8 cellular contexts compared by ENCODE assay signal in the genomic region with DNA sequence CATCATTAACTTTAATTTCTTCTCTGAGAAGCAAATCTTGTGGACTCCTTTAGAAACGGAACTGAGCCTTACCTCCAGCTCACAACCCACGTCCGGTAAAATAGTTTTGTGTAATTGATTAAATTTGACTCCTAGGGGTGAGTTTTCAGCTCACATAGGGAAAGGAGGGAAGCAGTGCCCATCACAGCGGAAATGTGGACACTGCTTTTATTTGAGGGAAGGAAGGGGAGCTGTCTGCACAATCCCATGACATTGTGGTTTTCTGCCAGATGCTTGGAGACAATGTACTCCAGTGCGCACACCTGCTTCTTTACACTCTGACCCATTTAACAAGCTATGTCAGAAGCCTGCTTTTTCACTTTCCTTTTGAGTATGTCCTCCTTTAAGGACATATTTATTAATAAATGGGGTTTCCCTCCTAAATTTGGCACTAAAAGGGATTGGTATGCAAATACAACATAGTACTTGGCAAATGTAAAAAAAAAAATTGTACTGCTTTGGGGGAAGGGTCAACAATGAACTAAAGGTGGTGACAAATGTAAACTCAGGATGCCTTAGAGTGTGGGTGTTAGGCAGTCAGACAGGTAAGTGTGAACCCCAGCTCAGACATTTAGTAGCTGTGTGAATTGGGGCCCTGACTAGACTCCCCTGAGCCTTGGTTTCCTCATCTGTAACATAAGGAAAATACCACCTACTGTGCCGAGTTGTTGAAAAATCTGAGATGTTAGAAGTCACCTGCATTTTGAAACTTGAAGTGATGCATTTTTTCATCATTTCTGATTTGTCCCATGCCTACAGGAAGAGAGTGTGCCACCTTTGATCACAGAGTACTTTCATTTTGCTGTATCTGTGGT.
A peak's percentile ranks its signal among the peaks of the same experiment; 100 is the strongest.
DNase-seq lines count a peak whose midpoint lies in the region; ATAC-seq, FAIRE-seq and TF ChIP-seq lines count a peak whose summit lies in the region.

No MANE protein-coding gene starts in this region.

- peak; percentile 50; the same call in 1 of the 2 replicates for TF ChIP-seq POLR2A in GM12891 (IDR thresholded peaks at IDR 0.05; ENCODE audit: low read depth, low read length)

- FAIRE-seq in GM12891 (lab: Jason Lieb, UNC) = peak; percentile 90

- ATAC-seq in GM21360 (IDR thresholded peaks at IDR 0.05; ENCODE audit: unreplicated experiment) (peak; percentile 68), HG03521 (IDR thresholded peaks at IDR 0.05; ENCODE audit: unreplicated experiment) (peak; percentile 45)
- peak; percentile 52 for ATAC-seq in stimulated activated naive CD8-positive, alpha-beta T cell treated with anti-CD3 and anti-CD28 coated beads, Interleukin-15, Interleukin-2, amounts not matched to agents 100 U/mL and 50 U/mL, for 24 hours

- DNase-seq in GM12891 (ENCODE audit: insufficient read length, low spot score) (no peak), SHP77 (lab: John Stamatoyannopoulos, UW) (no peak), GM03348 (ENCODE audit: low spot score) (no peak)
- peak; percentile 77 for DNase-seq in central memory CD4-positive, alpha-beta T cell
- DNase-seq in stimulated activated naive CD8-positive, alpha-beta T cell treated with anti-CD3 and anti-CD28 coated beads, Interleukin-15, Interleukin-2, amounts not matched to agents 100 U/mL and 50 U/mL, for 24 hours = peak; percentile 2
- DNase-seq in activated CD8-positive, alpha-beta memory T cell treated with anti-CD3 and anti-CD28 coated beads for 24 hours = no peak

TF ChIP-seq in GM12891, 5 proteins besides CTCF, POLR2A, EP300 and RAD21:
- TF ChIP-seq POLR2AphosphoS5 (IDR thresholded peaks at IDR 0.05; ENCODE audit: low read depth, low read length) (no peak), POU2F2 (IDR thresholded peaks at IDR 0.05; ENCODE audit: low read depth, low read length) (peak; percentile 66), SPI1 (IDR thresholded peaks at IDR 0.05; ENCODE audit: low read depth, low read length) (0 out of 2 replicates have a peak, but pooled peaks have one; percentile 17), PAX5 (IDR thresholded peaks at IDR 0.05; ENCODE audit: insufficient read depth, low read length, severe bottlenecking) (no peak), TAF1 (IDR thresholded peaks at IDR 0.05; ENCODE audit: low read depth, low read length) (no peak)

Comparison
In these comparisons a context has a peak if more than half of its experiments do, and no peak if none do; other contexts are left out.
1. DNase-seq: peak in central memory CD4-positive, alpha-beta T cell (single experiment) and stimulated activated naive CD8-positive, alpha-beta T cell treated with anti-CD3 and anti-CD28 coated beads, Interleukin-15, Interleukin-2, amounts not matched to agents 100 U/mL and 50 U/mL, for 24 hours (single experiment); none in GM12891 (single experiment), SHP77 (0 of 2), GM03348 (single experiment) and activated CD8-positive, alpha-beta memory T cell treated with anti-CD3 and anti-CD28 coated beads for 24 hours (single experiment).
2. Peak in every context shown above with its lines, with median percentiles within 50 percentile points of each other: ATAC-seq.